2 cellular contexts compared by ENCODE assay signal in the genomic region with DNA sequence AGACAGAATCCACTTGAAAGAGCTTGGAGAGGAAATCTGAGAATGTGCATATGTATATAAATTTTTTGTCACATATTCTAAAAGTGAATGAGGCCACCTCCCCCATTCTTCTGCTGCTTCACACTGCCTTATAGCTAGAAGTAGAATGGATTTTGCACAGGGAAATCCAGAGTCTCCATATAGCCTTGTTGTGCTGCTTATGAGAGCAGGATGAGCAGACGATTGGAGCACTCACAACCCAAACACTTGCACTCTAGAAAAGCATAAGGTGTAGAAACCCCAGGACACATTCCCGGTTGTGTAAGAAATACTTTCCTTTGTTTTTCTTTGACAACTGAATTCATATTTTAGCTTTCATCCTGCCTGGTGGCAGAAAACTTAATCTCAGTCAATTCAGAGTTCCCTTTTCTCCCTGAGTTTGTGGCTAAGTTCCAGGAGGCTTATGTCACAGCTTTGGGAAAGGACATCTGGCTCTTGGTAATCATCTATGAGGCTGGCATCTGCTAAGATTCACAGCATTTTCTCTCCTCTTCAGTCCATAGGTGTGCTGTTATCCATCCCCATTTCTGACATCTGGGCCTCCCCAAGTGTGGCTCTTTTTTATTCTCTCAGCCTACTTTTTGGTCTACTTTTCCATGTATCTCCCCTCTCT.
TF ChIP-seq lines count a peak whose summit lies in the region.

No MANE protein-coding gene starts in this region.

TF ChIP-seq in GM23338, 12 proteins besides CTCF, POLR2A, EP300 and RAD21 (continues in another document):
- TF ChIP-seq, protein P1, sequence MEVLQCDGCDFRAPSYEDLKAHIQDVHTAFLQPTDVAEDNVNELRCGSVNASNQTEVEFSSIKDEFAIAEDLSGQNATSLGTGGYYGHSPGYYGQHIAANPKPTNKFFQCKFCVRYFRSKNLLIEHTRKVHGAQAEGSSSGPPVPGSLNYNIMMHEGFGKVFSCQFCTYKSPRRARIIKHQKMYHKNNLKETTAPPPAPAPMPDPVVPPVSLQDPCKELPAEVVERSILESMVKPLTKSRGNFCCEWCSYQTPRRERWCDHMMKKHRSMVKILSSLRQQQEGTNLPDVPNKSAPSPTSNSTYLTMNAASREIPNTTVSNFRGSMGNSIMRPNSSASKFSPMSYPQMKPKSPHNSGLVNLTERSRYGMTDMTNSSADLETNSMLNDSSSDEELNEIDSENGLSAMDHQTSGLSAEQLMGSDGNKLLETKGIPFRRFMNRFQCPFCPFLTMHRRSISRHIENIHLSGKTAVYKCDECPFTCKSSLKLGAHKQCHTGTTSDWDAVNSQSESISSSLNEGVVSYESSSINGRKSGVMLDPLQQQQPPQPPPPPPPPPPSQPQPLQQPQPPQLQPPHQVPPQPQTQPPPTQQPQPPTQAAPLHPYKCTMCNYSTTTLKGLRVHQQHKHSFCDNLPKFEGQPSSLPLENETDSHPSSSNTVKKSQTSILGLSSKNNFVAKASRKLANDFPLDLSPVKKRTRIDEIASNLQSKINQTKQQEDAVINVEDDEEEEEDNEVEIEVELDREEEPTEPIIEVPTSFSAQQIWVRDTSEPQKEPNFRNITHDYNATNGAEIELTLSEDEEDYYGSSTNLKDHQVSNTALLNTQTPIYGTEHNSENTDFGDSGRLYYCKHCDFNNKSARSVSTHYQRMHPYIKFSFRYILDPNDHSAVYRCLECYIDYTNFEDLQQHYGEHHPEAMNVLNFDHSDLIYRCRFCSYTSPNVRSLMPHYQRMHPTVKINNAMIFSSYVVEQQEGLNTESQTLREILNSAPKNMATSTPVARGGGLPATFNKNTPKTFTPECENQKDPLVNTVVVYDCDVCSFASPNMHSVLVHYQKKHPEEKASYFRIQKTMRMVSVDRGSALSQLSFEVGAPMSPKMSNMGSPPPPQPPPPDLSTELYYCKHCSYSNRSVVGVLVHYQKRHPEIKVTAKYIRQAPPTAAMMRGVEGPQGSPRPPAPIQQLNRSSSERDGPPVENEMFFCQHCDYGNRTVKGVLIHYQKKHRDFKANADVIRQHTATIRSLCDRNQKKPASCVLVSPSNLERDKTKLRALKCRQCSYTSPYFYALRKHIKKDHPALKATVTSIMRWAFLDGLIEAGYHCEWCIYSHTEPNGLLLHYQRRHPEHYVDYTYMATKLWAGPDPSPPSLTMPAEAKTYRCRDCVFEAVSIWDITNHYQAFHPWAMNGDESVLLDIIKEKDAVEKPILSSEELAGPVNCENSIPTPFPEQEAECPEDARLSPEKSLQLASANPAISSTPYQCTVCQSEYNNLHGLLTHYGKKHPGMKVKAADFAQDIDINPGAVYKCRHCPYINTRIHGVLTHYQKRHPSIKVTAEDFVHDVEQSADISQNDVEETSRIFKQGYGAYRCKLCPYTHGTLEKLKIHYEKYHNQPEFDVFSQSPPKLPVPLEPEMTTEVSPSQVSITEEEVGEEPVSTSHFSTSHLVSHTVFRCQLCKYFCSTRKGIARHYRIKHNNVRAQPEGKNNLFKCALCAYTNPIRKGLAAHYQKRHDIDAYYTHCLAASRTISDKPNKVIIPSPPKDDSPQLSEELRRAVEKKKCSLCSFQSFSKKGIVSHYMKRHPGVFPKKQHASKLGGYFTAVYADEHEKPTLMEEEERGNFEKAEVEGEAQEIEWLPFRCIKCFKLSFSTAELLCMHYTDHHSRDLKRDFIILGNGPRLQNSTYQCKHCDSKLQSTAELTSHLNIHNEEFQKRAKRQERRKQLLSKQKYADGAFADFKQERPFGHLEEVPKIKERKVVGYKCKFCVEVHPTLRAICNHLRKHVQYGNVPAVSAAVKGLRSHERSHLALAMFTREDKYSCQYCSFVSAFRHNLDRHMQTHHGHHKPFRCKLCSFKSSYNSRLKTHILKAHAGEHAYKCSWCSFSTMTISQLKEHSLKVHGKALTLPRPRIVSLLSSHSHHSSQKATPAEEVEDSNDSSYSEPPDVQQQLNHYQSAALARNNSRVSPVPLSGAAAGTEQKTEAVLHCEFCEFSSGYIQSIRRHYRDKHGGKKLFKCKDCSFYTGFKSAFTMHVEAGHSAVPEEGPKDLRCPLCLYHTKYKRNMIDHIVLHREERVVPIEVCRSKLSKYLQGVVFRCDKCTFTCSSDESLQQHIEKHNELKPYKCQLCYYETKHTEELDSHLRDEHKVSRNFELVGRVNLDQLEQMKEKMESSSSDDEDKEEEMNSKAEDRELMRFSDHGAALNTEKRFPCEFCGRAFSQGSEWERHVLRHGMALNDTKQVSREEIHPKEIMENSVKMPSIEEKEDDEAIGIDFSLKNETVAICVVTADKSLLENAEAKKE (CRISPR knock-in tag; IDR thresholded peaks at IDR 0.05) = no peak
- TF ChIP-seq ZNF114 (CRISPR knock-in tag; IDR thresholded peaks at IDR 0.05) = no peak
- TF ChIP-seq EZH2 (IDR thresholded peaks at IDR 0.05; ENCODE audit: low read depth, unreplicated experiment) = no peak
- TF ChIP-seq, protein P2, sequence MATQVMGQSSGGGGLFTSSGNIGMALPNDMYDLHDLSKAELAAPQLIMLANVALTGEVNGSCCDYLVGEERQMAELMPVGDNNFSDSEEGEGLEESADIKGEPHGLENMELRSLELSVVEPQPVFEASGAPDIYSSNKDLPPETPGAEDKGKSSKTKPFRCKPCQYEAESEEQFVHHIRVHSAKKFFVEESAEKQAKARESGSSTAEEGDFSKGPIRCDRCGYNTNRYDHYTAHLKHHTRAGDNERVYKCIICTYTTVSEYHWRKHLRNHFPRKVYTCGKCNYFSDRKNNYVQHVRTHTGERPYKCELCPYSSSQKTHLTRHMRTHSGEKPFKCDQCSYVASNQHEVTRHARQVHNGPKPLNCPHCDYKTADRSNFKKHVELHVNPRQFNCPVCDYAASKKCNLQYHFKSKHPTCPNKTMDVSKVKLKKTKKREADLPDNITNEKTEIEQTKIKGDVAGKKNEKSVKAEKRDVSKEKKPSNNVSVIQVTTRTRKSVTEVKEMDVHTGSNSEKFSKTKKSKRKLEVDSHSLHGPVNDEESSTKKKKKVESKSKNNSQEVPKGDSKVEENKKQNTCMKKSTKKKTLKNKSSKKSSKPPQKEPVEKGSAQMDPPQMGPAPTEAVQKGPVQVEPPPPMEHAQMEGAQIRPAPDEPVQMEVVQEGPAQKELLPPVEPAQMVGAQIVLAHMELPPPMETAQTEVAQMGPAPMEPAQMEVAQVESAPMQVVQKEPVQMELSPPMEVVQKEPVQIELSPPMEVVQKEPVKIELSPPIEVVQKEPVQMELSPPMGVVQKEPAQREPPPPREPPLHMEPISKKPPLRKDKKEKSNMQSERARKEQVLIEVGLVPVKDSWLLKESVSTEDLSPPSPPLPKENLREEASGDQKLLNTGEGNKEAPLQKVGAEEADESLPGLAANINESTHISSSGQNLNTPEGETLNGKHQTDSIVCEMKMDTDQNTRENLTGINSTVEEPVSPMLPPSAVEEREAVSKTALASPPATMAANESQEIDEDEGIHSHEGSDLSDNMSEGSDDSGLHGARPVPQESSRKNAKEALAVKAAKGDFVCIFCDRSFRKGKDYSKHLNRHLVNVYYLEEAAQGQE (IDR thresholded peaks at IDR 0.05; ENCODE audit: unreplicated experiment) = no peak
- no peak for TF ChIP-seq CREB1 (CRISPR knock-in tag; IDR thresholded peaks at IDR 0.05; ENCODE audit: low read depth)
- TF ChIP-seq ZNF331 (CRISPR knock-in tag; IDR thresholded peaks at IDR 0.05; ENCODE audit: low read depth) = no peak
- no peak for TF ChIP-seq JUNB (IDR thresholded peaks at IDR 0.05; ENCODE audit: unreplicated experiment)
- no peak for TF ChIP-seq NANOG (IDR thresholded peaks at IDR 0.05; ENCODE audit: borderline replicate concordance)

TF ChIP-seq in WTC11, 78 proteins besides CTCF, POLR2A, EP300 and RAD21 (continued from another document):
- no peak for TF ChIP-seq ZNF219 (CRISPR knock-in tag; IDR thresholded peaks at IDR 0.05; ENCODE audit: borderline replicate concordance)
- no peak for TF ChIP-seq FOXK1 (CRISPR knock-in tag; IDR thresholded peaks at IDR 0.05)
- TF ChIP-seq, protein P3, sequence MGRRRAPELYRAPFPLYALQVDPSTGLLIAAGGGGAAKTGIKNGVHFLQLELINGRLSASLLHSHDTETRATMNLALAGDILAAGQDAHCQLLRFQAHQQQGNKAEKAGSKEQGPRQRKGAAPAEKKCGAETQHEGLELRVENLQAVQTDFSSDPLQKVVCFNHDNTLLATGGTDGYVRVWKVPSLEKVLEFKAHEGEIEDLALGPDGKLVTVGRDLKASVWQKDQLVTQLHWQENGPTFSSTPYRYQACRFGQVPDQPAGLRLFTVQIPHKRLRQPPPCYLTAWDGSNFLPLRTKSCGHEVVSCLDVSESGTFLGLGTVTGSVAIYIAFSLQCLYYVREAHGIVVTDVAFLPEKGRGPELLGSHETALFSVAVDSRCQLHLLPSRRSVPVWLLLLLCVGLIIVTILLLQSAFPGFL (CRISPR knock-in tag; IDR thresholded peaks at IDR 0.05; ENCODE audit: borderline replicate concordance) = no peak
- TF ChIP-seq, protein P4, sequence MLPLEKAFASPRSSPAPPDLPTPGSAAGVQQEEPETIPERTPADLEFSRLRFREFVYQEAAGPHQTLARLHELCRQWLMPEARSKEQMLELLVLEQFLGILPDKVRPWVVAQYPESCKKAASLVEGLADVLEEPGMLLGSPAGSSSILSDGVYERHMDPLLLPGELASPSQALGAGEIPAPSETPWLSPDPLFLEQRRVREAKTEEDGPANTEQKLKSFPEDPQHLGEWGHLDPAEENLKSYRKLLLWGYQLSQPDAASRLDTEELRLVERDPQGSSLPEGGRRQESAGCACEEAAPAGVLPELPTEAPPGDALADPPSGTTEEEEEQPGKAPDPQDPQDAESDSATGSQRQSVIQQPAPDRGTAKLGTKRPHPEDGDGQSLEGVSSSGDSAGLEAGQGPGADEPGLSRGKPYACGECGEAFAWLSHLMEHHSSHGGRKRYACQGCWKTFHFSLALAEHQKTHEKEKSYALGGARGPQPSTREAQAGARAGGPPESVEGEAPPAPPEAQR (CRISPR knock-in tag; IDR thresholded peaks at IDR 0.05) = no peak
- TF ChIP-seq JUN (CRISPR knock-in tag; IDR thresholded peaks at IDR 0.05) = no peak
- TF ChIP-seq NFE2L1 (CRISPR knock-in tag; IDR thresholded peaks at IDR 0.05) = no peak
- TF ChIP-seq NFATC4 (CRISPR knock-in tag; IDR thresholded peaks at IDR 0.05) = no peak
- TF ChIP-seq, protein P5, sequence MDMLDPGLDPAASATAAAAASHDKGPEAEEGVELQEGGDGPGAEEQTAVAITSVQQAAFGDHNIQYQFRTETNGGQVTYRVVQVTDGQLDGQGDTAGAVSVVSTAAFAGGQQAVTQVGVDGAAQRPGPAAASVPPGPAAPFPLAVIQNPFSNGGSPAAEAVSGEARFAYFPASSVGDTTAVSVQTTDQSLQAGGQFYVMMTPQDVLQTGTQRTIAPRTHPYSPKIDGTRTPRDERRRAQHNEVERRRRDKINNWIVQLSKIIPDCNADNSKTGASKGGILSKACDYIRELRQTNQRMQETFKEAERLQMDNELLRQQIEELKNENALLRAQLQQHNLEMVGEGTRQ (CRISPR knock-in tag; IDR thresholded peaks at IDR 0.05) = no peak
- no peak for TF ChIP-seq TP53 (CRISPR knock-in tag; IDR thresholded peaks at IDR 0.05)
- TF ChIP-seq FOXP1 (CRISPR knock-in tag; IDR thresholded peaks at IDR 0.05; ENCODE audit: borderline replicate concordance) = no peak
- TF ChIP-seq, protein P6, sequence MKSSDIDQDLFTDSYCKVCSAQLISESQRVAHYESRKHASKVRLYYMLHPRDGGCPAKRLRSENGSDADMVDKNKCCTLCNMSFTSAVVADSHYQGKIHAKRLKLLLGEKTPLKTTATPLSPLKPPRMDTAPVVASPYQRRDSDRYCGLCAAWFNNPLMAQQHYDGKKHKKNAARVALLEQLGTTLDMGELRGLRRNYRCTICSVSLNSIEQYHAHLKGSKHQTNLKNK (CRISPR knock-in tag; IDR thresholded peaks at IDR 0.05) = no peak
- TF ChIP-seq ESRRA (CRISPR knock-in tag; IDR thresholded peaks at IDR 0.05; ENCODE audit: borderline replicate concordance) = no peak
- TF ChIP-seq, protein P7, sequence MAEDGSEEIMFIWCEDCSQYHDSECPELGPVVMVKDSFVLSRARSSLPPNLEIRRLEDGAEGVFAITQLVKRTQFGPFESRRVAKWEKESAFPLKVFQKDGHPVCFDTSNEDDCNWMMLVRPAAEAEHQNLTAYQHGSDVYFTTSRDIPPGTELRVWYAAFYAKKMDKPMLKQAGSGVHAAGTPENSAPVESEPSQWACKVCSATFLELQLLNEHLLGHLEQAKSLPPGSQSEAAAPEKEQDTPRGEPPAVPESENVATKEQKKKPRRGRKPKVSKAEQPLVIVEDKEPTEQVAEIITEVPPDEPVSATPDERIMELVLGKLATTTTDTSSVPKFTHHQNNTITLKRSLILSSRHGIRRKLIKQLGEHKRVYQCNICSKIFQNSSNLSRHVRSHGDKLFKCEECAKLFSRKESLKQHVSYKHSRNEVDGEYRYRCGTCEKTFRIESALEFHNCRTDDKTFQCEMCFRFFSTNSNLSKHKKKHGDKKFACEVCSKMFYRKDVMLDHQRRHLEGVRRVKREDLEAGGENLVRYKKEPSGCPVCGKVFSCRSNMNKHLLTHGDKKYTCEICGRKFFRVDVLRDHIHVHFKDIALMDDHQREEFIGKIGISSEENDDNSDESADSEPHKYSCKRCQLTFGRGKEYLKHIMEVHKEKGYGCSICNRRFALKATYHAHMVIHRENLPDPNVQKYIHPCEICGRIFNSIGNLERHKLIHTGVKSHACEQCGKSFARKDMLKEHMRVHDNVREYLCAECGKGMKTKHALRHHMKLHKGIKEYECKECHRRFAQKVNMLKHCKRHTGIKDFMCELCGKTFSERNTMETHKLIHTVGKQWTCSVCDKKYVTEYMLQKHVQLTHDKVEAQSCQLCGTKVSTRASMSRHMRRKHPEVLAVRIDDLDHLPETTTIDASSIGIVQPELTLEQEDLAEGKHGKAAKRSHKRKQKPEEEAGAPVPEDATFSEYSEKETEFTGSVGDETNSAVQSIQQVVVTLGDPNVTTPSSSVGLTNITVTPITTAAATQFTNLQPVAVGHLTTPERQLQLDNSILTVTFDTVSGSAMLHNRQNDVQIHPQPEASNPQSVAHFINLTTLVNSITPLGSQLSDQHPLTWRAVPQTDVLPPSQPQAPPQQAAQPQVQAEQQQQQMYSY (CRISPR knock-in tag; IDR thresholded peaks at IDR 0.05) = no peak
- TF ChIP-seq ZNF138 (CRISPR knock-in tag; conservative IDR thresholded peaks at IDR 0.05) = no peak
- no peak for TF ChIP-seq GRHL2 (CRISPR knock-in tag; IDR thresholded peaks at IDR 0.05; ENCODE audit: insufficient replicate concordance, severe bottlenecking)
- no peak for TF ChIP-seq ZNF423 (CRISPR knock-in tag; IDR thresholded peaks at IDR 0.05)
